ENCODE assay signal across 8 cellular contexts in genomic region chr7:151086802-151087246, GRCh38. TPM values are rescaled to one million over a fixed set of nuclear protein-coding genes. Genes with fewer than 3 reads are reported as not detected.
DNase-seq lines count a peak whose midpoint lies in the region; ATAC-seq and TF ChIP-seq lines count a peak whose summit lies in the region.

No MANE protein-coding gene starts in this region.

- H3K27me3 ChIP-seq in brain microvascular endothelial cell (replicated peaks) (no peaks in the 10 kb centered on the region), lower lobe of right lung (ENCODE audit: low read depth) (no peaks in the 10 kb centered on the region), subcutaneous abdominal adipose tissue (ENCODE audit: control insufficient read depth in 5 of 5, insufficient read depth in 4 of 5, low read length in 5 of 5) (no peaks in the 10 kb centered on the region)

- in situ Hi-C loops in brain microvascular endothelial cell (cut with HindIII; ENCODE audit: low pct_ligation_motif_present, low sequenced_read_pairs), result no loop called here

- H3K4me3 ChIP-seq in brain microvascular endothelial cell (ENCODE audit: low read depth, low read length) (peak overlapping the region; percentile 78), lower lobe of right lung (peak overlapping the region; percentile 93), subcutaneous abdominal adipose tissue (ENCODE audit: low read depth in 1 of 5, low read length in 5 of 5) (peak overlapping the region; percentile 48 to 91 (median 77))

- TF ChIP-seq CTCF in brain microvascular endothelial cell (IDR thresholded peaks at IDR 0.05; ENCODE audit: low read depth, low read length, missing control alignments) (no peak), lower lobe of right lung (IDR thresholded peaks at IDR 0.05) (no peak)

- DNase-seq in NCI-H1092 treated with DMSO at 0.1 percent for 48 hours (lab: John Stamatoyannopoulos, UW) (peak; percentile 68), NCI-H1092 (lab: John Stamatoyannopoulos, UW) (no peak), NCI-H774 (lab: John Stamatoyannopoulos, UW) (peak; percentile 11), brain microvascular endothelial cell (no peak), lower lobe of right lung (no peak), NOMO-1 treated with DMSO at 0.1 percent for 48 hours (lab: John Stamatoyannopoulos, UW; ENCODE audit: unreplicated experiment) (no peak), inferior parietal cortex (ENCODE audit: extremely low spot score) (no peak)

- H3K4me1 ChIP-seq in lower lobe of right lung, result peaks cover 69% of the 10 kb centered on the region
- peaks cover 20 to 78% (median 73%) of the 10 kb centered on the region in 5 donors for H3K4me1 ChIP-seq in subcutaneous abdominal adipose tissue (ENCODE audit: control insufficient read depth in 5 of 5, insufficient read depth in 5 of 5, low read length in 5 of 5)

- ATAC-seq in lower lobe of right lung, result no peak

- intact Hi-C loops in lower lobe of right lung (cut with DNase I), result no loop called here

- H3K36me3 ChIP-seq in brain microvascular endothelial cell (replicated peaks) (no peaks in the 10 kb centered on the region), lower lobe of right lung (peaks cover under 1% of the 10 kb centered on the region), subcutaneous abdominal adipose tissue (ENCODE audit: control insufficient read depth in 5 of 5, insufficient read depth in 5 of 5, low read length in 5 of 5) (peaks cover 0 to 1% (median 0%) of the 10 kb centered on the region in 5 donors)

- H3K27ac ChIP-seq in brain microvascular endothelial cell (peak overlapping the region; percentile 42), lower lobe of right lung (peak overlapping the region; percentile 88), subcutaneous abdominal adipose tissue (ENCODE audit: low read depth, low read length) (peak overlapping the region; percentile 99)

- H3K9ac ChIP-seq in subcutaneous abdominal adipose tissue (ENCODE audit: low read length in 5 of 5), result peak overlapping the region; percentile 38 to 93 (median 77)

- H3K9me3 ChIP-seq in lower lobe of right lung, result no peaks in the 10 kb centered on the region
- H3K9me3 ChIP-seq in subcutaneous abdominal adipose tissue (ENCODE audit: control insufficient read depth in 5 of 5, low read length in 5 of 5), result no peaks in the 10 kb centered on the region

RNA-seq across cellular contexts. Expression of gene AGAP3, which starts 0.5 kb away (rescaled TPM):
- 157 TPM for total RNA-seq in lower lobe of right lung

RNA-seq across cellular contexts. Expression of gene TMUB1, which starts 3.5 kb away (rescaled TPM):
- total RNA-seq in lower lobe of right lung, result 37.4 TPM

RNA-seq across cellular contexts. Expression of gene FASTK, which starts 6.2 kb away (rescaled TPM):
- 54.4 TPM for total RNA-seq in lower lobe of right lung

RNA-seq across cellular contexts. Expression of gene SLC4A2, which starts 27.4 kb away (rescaled TPM):
- 182 TPM for total RNA-seq in lower lobe of right lung

RNA-seq across cellular contexts. Expression of gene CDK5, which starts 29.1 kb away (rescaled TPM):
- 13.7 TPM for total RNA-seq in lower lobe of right lung

Comparison
In these comparisons a context has a peak if more than half of its experiments do, and no peak if none do; other contexts are left out.
1. DNase-seq: peak in NCI-H1092 treated with DMSO at 0.1 percent for 48 hours (single experiment) and NCI-H774 (single experiment); none in NCI-H1092 (single experiment), brain microvascular endothelial cell (single experiment), lower lobe of right lung (single experiment), NOMO-1 treated with DMSO at 0.1 percent for 48 hours (single experiment) and inferior parietal cortex (single experiment).
2. H3K27ac ChIP-seq: peak in every context shown above with its lines; median percentile 99 in subcutaneous abdominal adipose tissue; 88 in lower lobe of right lung; 42 in brain microvascular endothelial cell.
3. Peak in every context shown above with its lines, with median percentiles within 50 percentile points of each other: H3K4me3 ChIP-seq.